In the genomic region with DNA sequence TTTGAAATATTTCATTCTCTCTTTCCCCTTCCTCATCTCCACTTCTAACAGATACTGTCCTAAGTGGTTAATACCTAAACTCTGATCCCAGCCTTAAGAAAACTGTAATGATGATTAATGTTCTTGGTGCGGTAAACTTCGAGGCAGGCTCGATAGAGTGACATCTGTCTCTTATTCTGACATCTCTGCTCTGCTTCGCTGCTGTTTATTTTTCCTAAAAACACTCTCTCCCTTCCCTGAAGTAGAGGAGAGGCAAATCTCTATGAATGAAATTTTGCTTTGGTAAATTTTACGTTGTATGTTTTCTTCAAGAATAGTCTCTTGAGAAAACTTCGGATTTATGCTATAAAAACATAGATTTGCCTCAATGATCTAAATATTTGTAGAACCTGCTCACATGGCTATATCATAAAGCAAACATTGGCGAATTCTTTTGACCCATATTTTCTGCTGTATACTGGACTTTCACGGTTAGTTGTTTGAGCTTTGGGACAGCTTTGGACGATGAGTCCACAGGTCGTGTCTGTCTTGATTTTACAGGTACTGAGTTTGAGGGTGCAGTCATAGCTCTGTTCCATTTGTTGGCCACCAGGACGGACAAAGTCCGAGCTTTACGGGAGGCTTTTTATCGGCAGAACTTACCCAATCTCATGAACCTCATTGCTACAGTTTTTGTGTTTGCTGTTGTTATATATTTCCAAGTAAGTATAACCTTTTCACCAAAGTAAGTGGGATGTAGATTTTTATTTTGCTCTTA, we compare ENCODE assay signal across 23 cellular contexts.
"Had no signal": no experiment of that assay in that cellular context is flagged by ENCODE, and none has a peak within 500 bp of the region (broad histone marks: within the 10 kb centered on the region; RNA-seq: fewer than 3 reads in every experiment).

No MANE protein-coding gene starts in this region.

- H3K27ac Mint-ChIP-seq: activated B cell treated with CpG ODN at 0.5 μM for 24 hours; activated CD4-positive, alpha-beta T cell treated with anti-CD3 and anti-CD28 coated beads, Interleukin-2, amount 10 ng/mL, durations not matched to agents 24 days and 14 days; activated naive CD4-positive, alpha-beta T cell treated with anti-CD3 and anti-CD28 coated beads, Interleukin-2, amount 50 U/mL, for 24 hours; IgD-negative memory B cell; T-helper 1 cell treated with Interleukin-12 subunit alpha and Interleukin-12 subunit beta and Interleukin-4 antibody, amounts not matched to agents 30 μg/mL and 1 μg/mL, for 36 hours had no signal

- H3K9me3 Mint-ChIP-seq: activated B cell treated with CpG ODN at 0.5 μM for 24 hours; activated CD4-positive, alpha-beta T cell treated with anti-CD3 and anti-CD28 coated beads, Interleukin-2, amount 10 ng/mL, durations not matched to agents 24 days and 14 days; activated naive CD4-positive, alpha-beta T cell treated with anti-CD3 and anti-CD28 coated beads, Interleukin-2, amount 50 U/mL, for 24 hours; IgD-negative memory B cell; T-helper 1 cell treated with Interleukin-12 subunit alpha and Interleukin-12 subunit beta and Interleukin-4 antibody, amounts not matched to agents 30 μg/mL and 1 μg/mL, for 36 hours had no signal

- H3K27me3 Mint-ChIP-seq: activated B cell treated with CpG ODN at 0.5 μM for 24 hours; activated CD4-positive, alpha-beta T cell treated with anti-CD3 and anti-CD28 coated beads, Interleukin-2, amount 10 ng/mL, durations not matched to agents 24 days and 14 days; activated naive CD4-positive, alpha-beta T cell treated with anti-CD3 and anti-CD28 coated beads, Interleukin-2, amount 50 U/mL, for 24 hours; IgD-negative memory B cell had no signal

- DNase-seq: activated B cell treated with CpG ODN at 0.5 μM for 24 hours; activated CD4-positive, alpha-beta T cell treated with anti-CD3 and anti-CD28 coated beads for 1 hour; activated CD4-positive, alpha-beta T cell treated with anti-CD3 and anti-CD28 coated beads, Interleukin-2, amount 10 ng/mL, durations not matched to agents 24 days and 14 days; activated CD4-positive, alpha-beta T cell treated with anti-CD3 and anti-CD28 coated beads, Interleukin-2, amount 50 U/mL, for 48 hours; activated effector memory CD4-positive, alpha-beta T cell treated with Interleukin-2 at 50 U/mL for 16 hours; activated naive CD4-positive, alpha-beta T cell; activated T-cell treated with anti-CD3 and anti-CD28 coated beads for 4 hours; aorta; caudate nucleus; MG63; NCI-H1092 treated with DMSO at 0.1 percent for 48 hours; NCI-H1417 treated with DMSO at 0.1 percent for 48 hours; NCI-H1694 treated with DMSO at 0.1 percent for 48 hours; NCI-H2029 treated with DMSO at 0.1 percent for 48 hours; NCI-H345; NCI-H510A; NCI-H526 treated with DMSO at 0.1 percent for 48 hours; PC-9; SHP77 treated with DMSO at 0.1 percent for 48 hours; T-helper 9 cell had no signal

- H3K4me3 Mint-ChIP-seq: activated B cell treated with CpG ODN at 0.5 μM for 24 hours; activated CD4-positive, alpha-beta T cell treated with anti-CD3 and anti-CD28 coated beads, Interleukin-2, amount 10 ng/mL, durations not matched to agents 24 days and 14 days; activated naive CD4-positive, alpha-beta T cell treated with anti-CD3 and anti-CD28 coated beads, Interleukin-2, amount 50 U/mL, for 24 hours; IgD-negative memory B cell; T-helper 1 cell treated with Interleukin-12 subunit alpha and Interleukin-12 subunit beta and Interleukin-4 antibody, amounts not matched to agents 30 μg/mL and 1 μg/mL, for 36 hours had no signal

- H3K4me1 Mint-ChIP-seq: activated B cell treated with CpG ODN at 0.5 μM for 24 hours; activated CD4-positive, alpha-beta T cell treated with anti-CD3 and anti-CD28 coated beads, Interleukin-2, amount 10 ng/mL, durations not matched to agents 24 days and 14 days; activated naive CD4-positive, alpha-beta T cell treated with anti-CD3 and anti-CD28 coated beads, Interleukin-2, amount 50 U/mL, for 24 hours; IgD-negative memory B cell had no signal
